ENCODE assay signal across 21 cellular contexts in the genomic region with DNA sequence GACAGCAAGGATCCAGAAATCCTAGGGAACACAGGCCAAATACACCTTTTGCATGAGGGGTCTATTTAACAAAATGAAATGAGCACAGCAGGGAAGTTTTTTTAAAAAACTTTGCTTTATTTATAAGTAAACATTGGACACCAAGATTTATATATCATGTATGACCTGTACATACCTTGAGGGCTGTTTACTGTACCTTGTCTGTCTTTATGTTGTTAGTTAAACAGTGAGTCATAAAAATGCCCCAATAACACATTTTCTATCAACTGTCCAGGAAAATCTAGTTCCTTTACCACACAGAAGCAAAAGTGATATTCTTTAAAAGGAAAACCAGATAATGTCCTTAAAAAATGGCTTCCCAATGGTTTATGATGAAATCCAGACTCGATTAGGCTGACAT. TPM values are rescaled to one million over a fixed set of nuclear protein-coding genes. Genes with fewer than 3 reads are reported as not detected.
DNase-seq lines count a peak whose midpoint lies in the region; ATAC-seq, FAIRE-seq and TF ChIP-seq lines count a peak whose summit lies in the region.
"Had no signal": no experiment of that assay in that cellular context is flagged by ENCODE, and none has a peak within 500 bp of the region (broad histone marks: within the 10 kb centered on the region; RNA-seq: fewer than 3 reads in every experiment).

No MANE protein-coding gene starts in this region.

- H3K27ac Mint-ChIP-seq in Calu3 (ENCODE audit: unreplicated experiment): peak overlapping the region; percentile 48
- H3K27ac Mint-ChIP-seq: GM23338 had no signal

- FAIRE-seq in bronchial epithelial cell (lab: Jason Lieb, UNC): no peak
- FAIRE-seq: A204.1, D721Med, G401.6 had no signal

- H3K36me3 ChIP-seq in bronchial epithelial cell (ENCODE audit: control insufficient read depth, insufficient read depth, low read length) (no peaks in the 10 kb centered on the region), mucosa of descending colon (ENCODE audit: low read depth) (no peaks in the 10 kb centered on the region)
- H3K36me3 ChIP-seq: BLaER1, SJCRH30 had no signal

- intact Hi-C loops in Calu3 (cut with micrococcal nuclease; ENCODE audit: unreplicated experiment): loop anchor here (2.0 to 5.0 kb wide), 5 partner anchors 52 to 720 kb away; no protein-coding TSS in a partner anchor
- intact Hi-C loops in mucosa of descending colon (cut with DNase I, micrococcal nuclease): no loop called here

- H3K27me3 Mint-ChIP-seq in Calu3 (ENCODE audit: unreplicated experiment): no peaks in the 10 kb centered on the region
- H3K27me3 Mint-ChIP-seq: CD8-positive, alpha-beta memory T cell had no signal

- CTCF ChIA-PET in Calu3 (lab: Charles Lee): interaction anchor here (0.9 to 1.6 kb wide), 11 partner anchors 8 to 606 kb away, joined by 3 to 15 read pairs (median 4); no protein-coding TSS in a partner anchor

- H3K9me3 Mint-ChIP-seq in Calu3 (ENCODE audit: low read depth, unreplicated experiment): peaks cover 3% of the 10 kb centered on the region
- H3K9me3 Mint-ChIP-seq: CD8-positive, alpha-beta memory T cell had no signal

- H3K4me1 ChIP-seq in mucosa of descending colon (ENCODE audit: low read depth): peaks cover 32% of the 10 kb centered on the region
- H3K4me1 ChIP-seq: SJCRH30 had no signal

- TF ChIP-seq CTCF in Calu3 (IDR thresholded peaks at IDR 0.05; ENCODE audit: unreplicated experiment): no peak
- no peak for TF ChIP-seq CTCF in bronchial epithelial cell (IDR thresholded peaks at IDR 0.05; ENCODE audit: insufficient read depth, low read length, severe bottlenecking)
- no peak for TF ChIP-seq CTCF in mucosa of descending colon (IDR thresholded peaks at IDR 0.05)

- H3K4me3 ChIP-seq in bronchial epithelial cell (ENCODE audit: low read depth, low read length) (no peak overlapping the region), mucosa of descending colon (no peak overlapping the region)
- H3K4me3 ChIP-seq: BLaER1, GM23338, SJCRH30 had no signal

- H3K27me3 ChIP-seq in bronchial epithelial cell (ENCODE audit: control insufficient read depth, insufficient read depth, low read length): no peaks in the 10 kb centered on the region
- H3K27me3 ChIP-seq: BLaER1, SJCRH30 had no signal

- no peaks in the 10 kb centered on the region for H3K9me3 ChIP-seq in mucosa of descending colon
- H3K9me3 ChIP-seq: SJCRH30 had no signal

- ATAC-seq in mucosa of descending colon (peak; percentile 10), HG03378 (IDR thresholded peaks at IDR 0.05; ENCODE audit: unreplicated experiment) (no peak)
- no peak for ATAC-seq in activated CD4-positive, CD25-positive, alpha-beta regulatory T cell treated with anti-CD3 and anti-CD28 coated beads, Interleukin-2, amount 50 U/mL, for 24 hours

- peaks cover 9% of the 10 kb centered on the region for H3K36me3 Mint-ChIP-seq in Calu3 (ENCODE audit: insufficient read depth, unreplicated experiment)
- H3K36me3 Mint-ChIP-seq: CD8-positive, alpha-beta memory T cell had no signal

- no peak for DNase-seq in Calu3
- DNase-seq in NCI-H69 (lab: John Stamatoyannopoulos, UW): peak; percentile 68
- DNase-seq in bronchial epithelial cell (ENCODE audit: low read depth): peak; percentile 83
- DNase-seq in mucosa of descending colon: no peak
- no peak for DNase-seq in caudate nucleus (lab: John Stamatoyannopoulos, UW)
- DNase-seq in DMS 273 treated with DMSO at 0.1 percent for 48 hours (lab: John Stamatoyannopoulos, UW): no peak
- DNase-seq: CD8-positive, alpha-beta memory T cell; NCI-H1105; NCI-H1694; NCI-H2081 treated with DMSO at 0.1 percent for 48 hours; NCI-H748 treated with DMSO at 0.1 percent for 48 hours had no signal

- no TSS peak for BruUV-seq in Calu3 (replicated peaks; lab: Mats Ljungman, UMichigan)

- peaks cover 80% of the 10 kb centered on the region for H3K4me1 Mint-ChIP-seq in Calu3 (ENCODE audit: low read depth, unreplicated experiment)

- no peak overlapping the region for H3K4me3 Mint-ChIP-seq in Calu3 (ENCODE audit: low read depth, unreplicated experiment)
- H3K4me3 Mint-ChIP-seq: CD8-positive, alpha-beta memory T cell; GM23338 had no signal

- H3K27ac ChIP-seq in caudate nucleus (ENCODE audit: low read depth, low read length): no peak overlapping the region
- H3K27ac ChIP-seq: BLaER1, RWPE1, SJCRH30 had no signal

RNA-seq across cellular contexts. Expression of a gene that starts 45.1 kb away (rescaled TPM):
- total RNA-seq in Calu3 (2022): 8.4 and 11.0 TPM in 2 replicates
- total RNA-seq in bronchial epithelial cell: not detected in 2 replicates
- total RNA-seq in mucosa of descending colon: 100 to 1,000 TPM in 2 of 3 donors, 10 to 100 TPM in 1; 54.9 to 172 (median 122) TPM
- total RNA-seq: CD8-positive, alpha-beta memory T cell; GM23338; NCI-H460; SJCRH30 had no signal

Comparison
In these comparisons a context has a peak if more than half of its experiments do, and no peak if none do; other contexts are left out.
1. DNase-seq: peak in NCI-H69 (single experiment) and bronchial epithelial cell (single experiment); none in Calu3 (single experiment), mucosa of descending colon (0 of 3), caudate nucleus (0 of 61) and DMS 273 treated with DMSO at 0.1 percent for 48 hours (single experiment).